ENCODE assay signal across 14 cellular contexts in the genomic region with DNA sequence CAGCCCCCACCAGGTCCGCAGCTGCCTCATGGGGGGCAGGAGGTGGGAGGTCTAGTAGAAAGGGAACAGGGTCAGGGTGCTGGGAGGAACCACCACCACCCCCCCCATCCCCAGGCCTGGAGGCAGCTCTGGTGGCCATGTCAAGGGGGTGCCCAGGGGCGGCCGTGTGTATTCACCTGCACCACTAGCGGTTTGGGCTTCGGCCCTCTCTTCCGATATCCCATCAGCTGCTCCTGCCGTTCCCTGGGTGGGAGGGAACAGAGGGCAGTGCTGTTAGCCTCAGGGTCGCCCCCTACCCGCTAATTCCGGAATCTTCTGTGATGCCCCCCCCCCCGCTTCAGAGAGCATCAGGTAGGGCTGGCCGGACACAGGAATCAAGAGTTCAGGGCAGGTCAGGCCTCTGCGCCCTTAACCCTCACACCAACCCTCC. TPM values are rescaled to one million over a fixed set of nuclear protein-coding genes. Genes with fewer than 3 reads are reported as not detected.
DNase-seq lines count a peak whose midpoint lies in the region; ATAC-seq and TF ChIP-seq lines count a peak whose summit lies in the region.
"Had no signal": no experiment of that assay in that cellular context is flagged by ENCODE, and none has a peak within 500 bp of the region (broad histone marks: within the 10 kb centered on the region; RNA-seq: fewer than 3 reads in every experiment).

No MANE protein-coding gene starts in this region.

- no peaks in the 10 kb centered on the region for H3K9me3 Mint-ChIP-seq in activated naive CD4-positive, alpha-beta T cell treated with anti-CD3 and anti-CD28 coated beads, Interleukin-2, amount 50 U/mL, for 72 hours
- H3K9me3 Mint-ChIP-seq: activated CD8-positive, alpha-beta T cell treated with anti-CD3 and anti-CD28 coated beads for 36 hours; activated T-helper 2 cell treated with anti-CD3 and anti-CD28 coated beads, Interferon-gamma antibody, Interleukin-2, Interleukin-4, amounts not matched to agents 10 μg/mL and 5 μg/mL and 100 μg/mL, durations not matched to agents 14 hours and 24 hours and 36 hours had no signal

- peaks cover 2 to 37% (median 21%) of the 10 kb centered on the region in 9 donors for H3K36me3 ChIP-seq in heart left ventricle

- H3K9me3 ChIP-seq in heart left ventricle: no peaks in the 10 kb centered on the region
- H3K9me3 ChIP-seq: esophagus squamous epithelium had no signal

- peaks cover 0 to 66% (median 55%) of the 10 kb centered on the region in 12 donors for H3K4me1 ChIP-seq in heart left ventricle

- H3K27ac ChIP-seq in 22Rv1 (peak overlapping the region; percentile 93), VCaP (peak overlapping the region; percentile 86), heart left ventricle (no peak overlapping the region)

- DNase-seq in iPS-NIHi7 (ENCODE audit: extremely low spot score) (peak; percentile 41), heart left ventricle (no peak), NCI-H510A treated with DMSO at 0.1 percent for 48 hours (lab: John Stamatoyannopoulos, UW) (no peak)
- no peak for DNase-seq in activated naive CD4-positive, alpha-beta T cell treated with anti-CD3 and anti-CD28 coated beads, Interleukin-2, amount 50 U/mL, for 72 hours (ENCODE audit: low spot score in 2 of 2)
- DNase-seq: aorta, esophagus squamous epithelium, left ventricle myocardium superior, NCI-H774 had no signal

- TF ChIP-seq POLR2A in heart left ventricle (IDR thresholded peaks at IDR 0.05): no peak

- peaks cover 0 to 18% of the 10 kb centered on the region in 2 donors for H3K36me3 Mint-ChIP-seq in activated naive CD4-positive, alpha-beta T cell treated with anti-CD3 and anti-CD28 coated beads, Interleukin-2, amount 50 U/mL, for 72 hours

- TF ChIP-seq CTCF in 22Rv1 (IDR thresholded peaks at IDR 0.05) (no peak), GM12873 (IDR thresholded peaks at IDR 0.05; ENCODE audit: insufficient read depth, low read depth, low read length, missing control alignments) (peak; percentile 6), VCaP (conservative IDR thresholded peaks at IDR 0.05) (no peak), heart left ventricle (IDR thresholded peaks at IDR 0.05) (no peak)

- intact Hi-C loops in heart left ventricle (cut with DNase I): loop anchor here in 3 of 10 donors (5.0 to 10.0 kb wide), 3 partner anchors 38 to 91 kb away; partner anchors contain the start of gene CBX8 (in 2 of the 3)

- H3K27ac Mint-ChIP-seq in activated naive CD4-positive, alpha-beta T cell treated with anti-CD3 and anti-CD28 coated beads, Interleukin-2, amount 50 U/mL, for 72 hours: no peak overlapping the region
- H3K27ac Mint-ChIP-seq: activated CD8-positive, alpha-beta T cell treated with anti-CD3 and anti-CD28 coated beads for 36 hours; activated T-helper 2 cell treated with anti-CD3 and anti-CD28 coated beads, Interferon-gamma antibody, Interleukin-2, Interleukin-4, amounts not matched to agents 10 μg/mL and 5 μg/mL and 100 μg/mL, durations not matched to agents 14 hours and 24 hours and 36 hours had no signal

- WGBS in heart left ventricle, 4 donors: 75 to 86% (median 81%) methylated on average over 8 to 13 of the region's 13 CpGs

- H3K27me3 ChIP-seq in heart left ventricle: peaks cover under 1 to 11% (median 9%) of the 10 kb centered on the region in 9 donors

- ATAC-seq in heart left ventricle (no peak), HG02642 (IDR thresholded peaks at IDR 0.05; ENCODE audit: poor library complexity, unreplicated experiment) (no peak)
- no peak for ATAC-seq in activated naive CD4-positive, alpha-beta T cell treated with anti-CD3 and anti-CD28 coated beads, Interleukin-2, amount 50 U/mL, for 72 hours
- ATAC-seq: activated CD8-positive, alpha-beta T cell treated with anti-CD3 and anti-CD28 coated beads for 36 hours; left ventricle myocardium superior had no signal

- H3K4me3 ChIP-seq in heart left ventricle: no peak overlapping the region

RNA-seq across cellular contexts. Expression of gene CBX4, which starts 3.8 kb away (rescaled TPM):
- 10 to 100 TPM; 16.7 to 41.1 (median 26.9) TPM for total RNA-seq in heart left ventricle
- polyA plus RNA-seq in heart left ventricle: 10 to 100 TPM; 10.9 to 14.2 TPM
- total RNA-seq in activated naive CD4-positive, alpha-beta T cell treated with anti-CD3 and anti-CD28 coated beads, Interleukin-2, amount 50 U/mL, for 72 hours: 10 to 100 TPM; 12.7 to 16.8 TPM

RNA-seq across cellular contexts. Expression of gene CBX8, which starts 38.6 kb away (rescaled TPM):
- 1 to 10 TPM; 1.5 to 9.2 (median 5.3) TPM for total RNA-seq in heart left ventricle
- 1 to 10 TPM; 3.6 to 5.1 TPM for polyA plus RNA-seq in heart left ventricle
- 1 to 10 TPM; 1.5 to 5.6 TPM for total RNA-seq in activated naive CD4-positive, alpha-beta T cell treated with anti-CD3 and anti-CD28 coated beads, Interleukin-2, amount 50 U/mL, for 72 hours

RNA-seq across cellular contexts. Expression of gene CBX2, which starts 57.5 kb away (rescaled TPM):
- 1 to 10 TPM; 2.4 to 4.3 (median 3.2) TPM for total RNA-seq in heart left ventricle
- 1 to 10 TPM; 2.9 TPM for polyA plus RNA-seq in heart left ventricle
- 1 to 10 TPM; 2.8 to 3.3 TPM for total RNA-seq in activated naive CD4-positive, alpha-beta T cell treated with anti-CD3 and anti-CD28 coated beads, Interleukin-2, amount 50 U/mL, for 72 hours
- polyA plus RNA-seq: aorta had no signal

Comparison
In these comparisons a context has a peak if more than half of its experiments do, and no peak if none do; other contexts are left out.
1. H3K27ac ChIP-seq: peak in 22Rv1 (single experiment) and VCaP (single experiment); none in heart left ventricle (0 of 12).